ENCODE assay signal across 15 cellular contexts in the genomic region with DNA sequence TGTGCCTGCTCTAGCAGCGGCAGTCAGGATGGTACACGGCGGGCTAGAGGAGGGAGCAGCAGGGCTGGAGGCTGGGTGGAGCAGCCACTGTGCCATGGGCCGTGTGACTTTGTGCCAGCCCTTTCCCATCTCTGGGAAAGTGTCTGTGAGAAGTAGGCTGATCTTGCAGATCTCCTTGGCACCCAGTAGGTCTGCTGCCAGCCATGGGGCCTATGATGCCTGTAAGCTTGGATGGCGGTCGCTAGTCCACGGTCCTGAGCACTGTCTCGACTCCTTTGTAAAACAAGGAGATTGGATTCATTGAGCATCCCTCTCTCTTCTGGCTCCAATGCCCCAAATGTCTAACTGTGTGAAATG. TPM values are rescaled to one million over a fixed set of nuclear protein-coding genes. Genes with fewer than 3 reads are reported as not detected.
DNase-seq lines count a peak whose midpoint lies in the region; ATAC-seq, FAIRE-seq and TF ChIP-seq lines count a peak whose summit lies in the region.
"Had no signal": no experiment of that assay in that cellular context is flagged by ENCODE, and none has a peak within 500 bp of the region (broad histone marks: within the 10 kb centered on the region; RNA-seq: fewer than 3 reads in every experiment).

No MANE protein-coding gene starts in this region.

- no peaks in the 10 kb centered on the region for H3K27me3 ChIP-seq in mesenchymal stem cell (ENCODE audit: control insufficient read depth in 1 of 2, insufficient read depth in 1 of 2, low read length in 2 of 2)

- peaks cover 55% of the 10 kb centered on the region for H3K79me1 ChIP-seq in mesenchymal stem cell (replicated peaks; ENCODE audit: low read length, poor library complexity, severe bottlenecking)

- no peak overlapping the region for H2AK5ac ChIP-seq in mesenchymal stem cell (ENCODE audit: low read length, severe bottlenecking)

- FAIRE-seq in GM12892 (lab: Jason Lieb, UNC) = peak; percentile 40
- no peak for FAIRE-seq in GM19239 (lab: Jason Lieb, UNC)

- no peaks in the 10 kb centered on the region for H3K9me3 ChIP-seq in T-helper 17 cell (ENCODE audit: control insufficient read depth, low read length, poor library complexity, severe bottlenecking)
- no peaks in the 10 kb centered on the region for H3K9me3 ChIP-seq in mesenchymal stem cell (ENCODE audit: control insufficient read depth, low read length)

- H3K4me1 ChIP-seq in mesenchymal stem cell (ENCODE audit: control insufficient read depth, insufficient read depth, low read depth, low read length) = no peaks in the 10 kb centered on the region

- H3K27me3 Mint-ChIP-seq in T-helper 17 cell = no peaks in the 10 kb centered on the region

- no peak overlapping the region for H2BK12ac ChIP-seq in mesenchymal stem cell (ENCODE audit: low read length in 2 of 2)

- H3K36me3 Mint-ChIP-seq in T-helper 17 cell (ENCODE audit: low read depth) = peaks cover 3% of the 10 kb centered on the region
- H3K36me3 Mint-ChIP-seq in stimulated activated effector memory CD8-positive, alpha-beta T cell treated with anti-CD3 and anti-CD28 coated beads, Interleukin-12 subunit alpha, Interleukin-12 subunit beta, amount 100 ng/mL, for 72 hours = peaks cover 58% of the 10 kb centered on the region

- no peak overlapping the region for H3K4me2 ChIP-seq in mesenchymal stem cell (ENCODE audit: low read length, poor library complexity, severe bottlenecking)

- no peak overlapping the region for H3K18ac ChIP-seq in mesenchymal stem cell (ENCODE audit: low read depth in 1 of 2, low read length in 2 of 2)

- H2BK5ac ChIP-seq in mesenchymal stem cell (ENCODE audit: low read depth, low read length, poor library complexity, severe bottlenecking) = no peak overlapping the region

- DNase-seq in GM12892 (ENCODE audit: insufficient read length) = no peak
- DNase-seq in T-helper 17 cell = no peak
- peak; percentile 34 for DNase-seq in left lobe of liver (ENCODE audit: low spot score)
- DNase-seq in stimulated activated effector memory CD8-positive, alpha-beta T cell treated with anti-CD3 and anti-CD28 coated beads, Interleukin-12 subunit alpha, Interleukin-12 subunit beta, amount 100 ng/mL, for 72 hours (ENCODE audit: low spot score in 2 of 2) = no peak
- DNase-seq in NCI-H748 (lab: John Stamatoyannopoulos, UW; ENCODE audit: unreplicated experiment) = no peak
- DNase-seq in mesenchymal stem cell = no peak
- DNase-seq in H4 (ENCODE audit: low spot score) = no peak
- no peak for DNase-seq in GM19239 (ENCODE audit: insufficient read length, low spot score)
- DNase-seq: ACHN, AML-193, Calu3, HCEC 1CT, KG1, NCI-H1092 treated with DMSO at 0.1 percent for 48 hours, NCI-H510A treated with DMSO at 0.1 percent for 48 hours had no signal

- H2BK120ac ChIP-seq in mesenchymal stem cell (ENCODE audit: low read depth, low read length) = no peak overlapping the region

- no peak overlapping the region for H3K27ac ChIP-seq in mesenchymal stem cell (ENCODE audit: low read length, poor library complexity, severe bottlenecking)

- no peak overlapping the region for H4K91ac ChIP-seq in mesenchymal stem cell (ENCODE audit: low read length)

- peaks cover 49 to 93% of the 10 kb centered on the region in 2 experiments for H3K36me3 ChIP-seq in mesenchymal stem cell (ENCODE audit: control insufficient read depth in 1 of 2, insufficient read depth in 2 of 2, low read depth in 1 of 2, low read length in 2 of 2)

- no peak overlapping the region for H3K27ac Mint-ChIP-seq in T-helper 17 cell
- peak overlapping the region; percentile 89 for H3K27ac Mint-ChIP-seq in stimulated activated effector memory CD8-positive, alpha-beta T cell treated with anti-CD3 and anti-CD28 coated beads, Interleukin-12 subunit alpha, Interleukin-12 subunit beta, amount 100 ng/mL, for 72 hours

- peak overlapping the region; percentile 12 for H3K4me3 Mint-ChIP-seq in T-helper 17 cell
- H3K4me3 Mint-ChIP-seq in stimulated activated effector memory CD8-positive, alpha-beta T cell treated with anti-CD3 and anti-CD28 coated beads, Interleukin-12 subunit alpha, Interleukin-12 subunit beta, amount 100 ng/mL, for 72 hours = no peak overlapping the region

- no peak overlapping the region for H3K4ac ChIP-seq in mesenchymal stem cell (ENCODE audit: low read depth in 1 of 2, low read length in 2 of 2)

- no peak overlapping the region for H4K8ac ChIP-seq in mesenchymal stem cell (ENCODE audit: low read length)

- H3K9me3 Mint-ChIP-seq in stimulated activated effector memory CD8-positive, alpha-beta T cell treated with anti-CD3 and anti-CD28 coated beads, Interleukin-12 subunit alpha, Interleukin-12 subunit beta, amount 100 ng/mL, for 72 hours = no peaks in the 10 kb centered on the region

- no peak overlapping the region for H2AFZ ChIP-seq in mesenchymal stem cell (ENCODE audit: low read depth, low read length)

- H3K23ac ChIP-seq in mesenchymal stem cell (ENCODE audit: low read length in 2 of 2) = no peak overlapping the region

- no peak for TF ChIP-seq POLR2A in GM12892 (IDR thresholded peaks at IDR 0.05; ENCODE audit: low read depth, low read length)

- peaks cover 39% of the 10 kb centered on the region for H3K4me1 Mint-ChIP-seq in T-helper 17 cell
- peaks cover 48% of the 10 kb centered on the region for H3K4me1 Mint-ChIP-seq in stimulated activated effector memory CD8-positive, alpha-beta T cell treated with anti-CD3 and anti-CD28 coated beads, Interleukin-12 subunit alpha, Interleukin-12 subunit beta, amount 100 ng/mL, for 72 hours

- WGBS in mesenchymal stem cell = 99% methylated on average over 8 of the region's 8 CpGs

- no peak overlapping the region for H2BK15ac ChIP-seq in mesenchymal stem cell (ENCODE audit: low read depth, poor library complexity, severe bottlenecking)

- ATAC-seq in T-helper 17 cell = no peak
- no peak for ATAC-seq in left lobe of liver
- ATAC-seq in stimulated activated effector memory CD8-positive, alpha-beta T cell treated with anti-CD3 and anti-CD28 coated beads, Interleukin-12 subunit alpha, Interleukin-12 subunit beta, amount 100 ng/mL, for 72 hours = no peak

- H3K9ac ChIP-seq in mesenchymal stem cell (ENCODE audit: low read length) = no peak overlapping the region

- no peak overlapping the region for H3K4me3 ChIP-seq in mesenchymal stem cell (ENCODE audit: insufficient read depth in 1 of 2, low read depth in 1 of 2, low read length in 2 of 2)

- no peak overlapping the region for H3K14ac ChIP-seq in mesenchymal stem cell (ENCODE audit: low read length in 2 of 2)

RNA-seq across cellular contexts. Expression of a gene that starts 22.6 kb away (rescaled TPM):
- 49.2 TPM for polyA plus RNA-seq in GM12892 (2012; ENCODE audit: missing spikeins)
- total RNA-seq in T-helper 17 cell = 10 to 100 TPM; 16.8 to 20.2 TPM
- total RNA-seq in left lobe of liver = 1.4 TPM
- polyA plus RNA-seq in mesenchymal stem cell (2013, experiment 1 of 2) = 19.4 TPM
- 19.7 TPM for polyA plus RNA-seq in mesenchymal stem cell (2013, experiment 2 of 2)
- total RNA-seq in H4 (2014; rRNA removed; shearing (Covaris generic)) = 1.6 and 1.9 TPM in 2 replicates
